In the genomic region with DNA sequence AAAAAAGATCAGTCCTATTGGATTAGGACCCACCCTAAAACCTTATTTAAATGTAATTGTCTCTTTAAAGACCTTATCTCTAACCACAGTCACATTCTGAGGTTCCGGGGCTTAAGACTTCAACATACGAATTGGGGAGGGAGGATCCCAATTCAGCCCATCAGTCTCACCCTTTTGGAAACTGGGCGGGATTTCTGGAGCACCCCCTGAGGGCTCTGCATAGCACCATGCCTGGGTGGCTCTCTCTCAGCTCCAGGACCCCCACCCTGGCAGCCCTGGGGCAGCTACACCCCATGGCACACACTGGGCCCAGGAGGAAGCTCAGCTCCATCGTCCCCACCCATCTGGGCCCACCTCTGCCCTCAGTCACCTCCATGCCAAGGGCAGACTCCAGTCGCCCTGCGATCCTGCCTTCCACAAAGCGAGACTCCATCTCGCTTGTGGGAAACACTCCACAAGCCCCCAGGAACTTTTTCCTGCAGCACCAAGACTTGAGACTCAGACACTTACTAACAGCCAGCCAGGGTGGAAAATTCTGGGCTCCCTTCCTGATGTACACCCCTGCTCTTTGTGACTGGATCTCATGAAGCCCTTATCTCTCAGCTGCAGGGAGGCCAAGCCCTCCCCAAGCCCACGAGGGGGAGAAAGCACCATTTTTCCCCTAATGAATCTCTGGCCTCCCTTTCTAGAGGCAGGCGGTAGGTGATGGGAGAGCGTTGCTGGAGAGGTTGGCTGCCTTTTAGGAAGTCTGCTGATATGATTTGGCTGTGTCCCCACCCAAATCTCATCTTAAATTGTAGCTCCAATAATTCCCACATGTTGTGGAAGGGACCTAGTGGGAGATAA, we compare ENCODE assay signal across 1 cellular context.
TF ChIP-seq lines count a peak whose summit lies in the region.

No MANE protein-coding gene starts in this region.

TF ChIP-seq in GM23338, 12 proteins besides CTCF, POLR2A, EP300 and RAD21:
- TF ChIP-seq, protein P1, sequence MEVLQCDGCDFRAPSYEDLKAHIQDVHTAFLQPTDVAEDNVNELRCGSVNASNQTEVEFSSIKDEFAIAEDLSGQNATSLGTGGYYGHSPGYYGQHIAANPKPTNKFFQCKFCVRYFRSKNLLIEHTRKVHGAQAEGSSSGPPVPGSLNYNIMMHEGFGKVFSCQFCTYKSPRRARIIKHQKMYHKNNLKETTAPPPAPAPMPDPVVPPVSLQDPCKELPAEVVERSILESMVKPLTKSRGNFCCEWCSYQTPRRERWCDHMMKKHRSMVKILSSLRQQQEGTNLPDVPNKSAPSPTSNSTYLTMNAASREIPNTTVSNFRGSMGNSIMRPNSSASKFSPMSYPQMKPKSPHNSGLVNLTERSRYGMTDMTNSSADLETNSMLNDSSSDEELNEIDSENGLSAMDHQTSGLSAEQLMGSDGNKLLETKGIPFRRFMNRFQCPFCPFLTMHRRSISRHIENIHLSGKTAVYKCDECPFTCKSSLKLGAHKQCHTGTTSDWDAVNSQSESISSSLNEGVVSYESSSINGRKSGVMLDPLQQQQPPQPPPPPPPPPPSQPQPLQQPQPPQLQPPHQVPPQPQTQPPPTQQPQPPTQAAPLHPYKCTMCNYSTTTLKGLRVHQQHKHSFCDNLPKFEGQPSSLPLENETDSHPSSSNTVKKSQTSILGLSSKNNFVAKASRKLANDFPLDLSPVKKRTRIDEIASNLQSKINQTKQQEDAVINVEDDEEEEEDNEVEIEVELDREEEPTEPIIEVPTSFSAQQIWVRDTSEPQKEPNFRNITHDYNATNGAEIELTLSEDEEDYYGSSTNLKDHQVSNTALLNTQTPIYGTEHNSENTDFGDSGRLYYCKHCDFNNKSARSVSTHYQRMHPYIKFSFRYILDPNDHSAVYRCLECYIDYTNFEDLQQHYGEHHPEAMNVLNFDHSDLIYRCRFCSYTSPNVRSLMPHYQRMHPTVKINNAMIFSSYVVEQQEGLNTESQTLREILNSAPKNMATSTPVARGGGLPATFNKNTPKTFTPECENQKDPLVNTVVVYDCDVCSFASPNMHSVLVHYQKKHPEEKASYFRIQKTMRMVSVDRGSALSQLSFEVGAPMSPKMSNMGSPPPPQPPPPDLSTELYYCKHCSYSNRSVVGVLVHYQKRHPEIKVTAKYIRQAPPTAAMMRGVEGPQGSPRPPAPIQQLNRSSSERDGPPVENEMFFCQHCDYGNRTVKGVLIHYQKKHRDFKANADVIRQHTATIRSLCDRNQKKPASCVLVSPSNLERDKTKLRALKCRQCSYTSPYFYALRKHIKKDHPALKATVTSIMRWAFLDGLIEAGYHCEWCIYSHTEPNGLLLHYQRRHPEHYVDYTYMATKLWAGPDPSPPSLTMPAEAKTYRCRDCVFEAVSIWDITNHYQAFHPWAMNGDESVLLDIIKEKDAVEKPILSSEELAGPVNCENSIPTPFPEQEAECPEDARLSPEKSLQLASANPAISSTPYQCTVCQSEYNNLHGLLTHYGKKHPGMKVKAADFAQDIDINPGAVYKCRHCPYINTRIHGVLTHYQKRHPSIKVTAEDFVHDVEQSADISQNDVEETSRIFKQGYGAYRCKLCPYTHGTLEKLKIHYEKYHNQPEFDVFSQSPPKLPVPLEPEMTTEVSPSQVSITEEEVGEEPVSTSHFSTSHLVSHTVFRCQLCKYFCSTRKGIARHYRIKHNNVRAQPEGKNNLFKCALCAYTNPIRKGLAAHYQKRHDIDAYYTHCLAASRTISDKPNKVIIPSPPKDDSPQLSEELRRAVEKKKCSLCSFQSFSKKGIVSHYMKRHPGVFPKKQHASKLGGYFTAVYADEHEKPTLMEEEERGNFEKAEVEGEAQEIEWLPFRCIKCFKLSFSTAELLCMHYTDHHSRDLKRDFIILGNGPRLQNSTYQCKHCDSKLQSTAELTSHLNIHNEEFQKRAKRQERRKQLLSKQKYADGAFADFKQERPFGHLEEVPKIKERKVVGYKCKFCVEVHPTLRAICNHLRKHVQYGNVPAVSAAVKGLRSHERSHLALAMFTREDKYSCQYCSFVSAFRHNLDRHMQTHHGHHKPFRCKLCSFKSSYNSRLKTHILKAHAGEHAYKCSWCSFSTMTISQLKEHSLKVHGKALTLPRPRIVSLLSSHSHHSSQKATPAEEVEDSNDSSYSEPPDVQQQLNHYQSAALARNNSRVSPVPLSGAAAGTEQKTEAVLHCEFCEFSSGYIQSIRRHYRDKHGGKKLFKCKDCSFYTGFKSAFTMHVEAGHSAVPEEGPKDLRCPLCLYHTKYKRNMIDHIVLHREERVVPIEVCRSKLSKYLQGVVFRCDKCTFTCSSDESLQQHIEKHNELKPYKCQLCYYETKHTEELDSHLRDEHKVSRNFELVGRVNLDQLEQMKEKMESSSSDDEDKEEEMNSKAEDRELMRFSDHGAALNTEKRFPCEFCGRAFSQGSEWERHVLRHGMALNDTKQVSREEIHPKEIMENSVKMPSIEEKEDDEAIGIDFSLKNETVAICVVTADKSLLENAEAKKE (CRISPR knock-in tag; IDR thresholded peaks at IDR 0.05): no peak
- no peak for TF ChIP-seq ZNF331 (CRISPR knock-in tag; IDR thresholded peaks at IDR 0.05; ENCODE audit: low read depth)
- no peak for TF ChIP-seq CREB1 (CRISPR knock-in tag; IDR thresholded peaks at IDR 0.05; ENCODE audit: low read depth)
- TF ChIP-seq, protein P2, sequence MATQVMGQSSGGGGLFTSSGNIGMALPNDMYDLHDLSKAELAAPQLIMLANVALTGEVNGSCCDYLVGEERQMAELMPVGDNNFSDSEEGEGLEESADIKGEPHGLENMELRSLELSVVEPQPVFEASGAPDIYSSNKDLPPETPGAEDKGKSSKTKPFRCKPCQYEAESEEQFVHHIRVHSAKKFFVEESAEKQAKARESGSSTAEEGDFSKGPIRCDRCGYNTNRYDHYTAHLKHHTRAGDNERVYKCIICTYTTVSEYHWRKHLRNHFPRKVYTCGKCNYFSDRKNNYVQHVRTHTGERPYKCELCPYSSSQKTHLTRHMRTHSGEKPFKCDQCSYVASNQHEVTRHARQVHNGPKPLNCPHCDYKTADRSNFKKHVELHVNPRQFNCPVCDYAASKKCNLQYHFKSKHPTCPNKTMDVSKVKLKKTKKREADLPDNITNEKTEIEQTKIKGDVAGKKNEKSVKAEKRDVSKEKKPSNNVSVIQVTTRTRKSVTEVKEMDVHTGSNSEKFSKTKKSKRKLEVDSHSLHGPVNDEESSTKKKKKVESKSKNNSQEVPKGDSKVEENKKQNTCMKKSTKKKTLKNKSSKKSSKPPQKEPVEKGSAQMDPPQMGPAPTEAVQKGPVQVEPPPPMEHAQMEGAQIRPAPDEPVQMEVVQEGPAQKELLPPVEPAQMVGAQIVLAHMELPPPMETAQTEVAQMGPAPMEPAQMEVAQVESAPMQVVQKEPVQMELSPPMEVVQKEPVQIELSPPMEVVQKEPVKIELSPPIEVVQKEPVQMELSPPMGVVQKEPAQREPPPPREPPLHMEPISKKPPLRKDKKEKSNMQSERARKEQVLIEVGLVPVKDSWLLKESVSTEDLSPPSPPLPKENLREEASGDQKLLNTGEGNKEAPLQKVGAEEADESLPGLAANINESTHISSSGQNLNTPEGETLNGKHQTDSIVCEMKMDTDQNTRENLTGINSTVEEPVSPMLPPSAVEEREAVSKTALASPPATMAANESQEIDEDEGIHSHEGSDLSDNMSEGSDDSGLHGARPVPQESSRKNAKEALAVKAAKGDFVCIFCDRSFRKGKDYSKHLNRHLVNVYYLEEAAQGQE (IDR thresholded peaks at IDR 0.05; ENCODE audit: unreplicated experiment): no peak
- no peak for TF ChIP-seq STAT1 (IDR thresholded peaks at IDR 0.05; ENCODE audit: unreplicated experiment)
- TF ChIP-seq ZNF114 (CRISPR knock-in tag; IDR thresholded peaks at IDR 0.05): no peak
- no peak for TF ChIP-seq EZH2phosphoT487 (IDR thresholded peaks at IDR 0.05; ENCODE audit: unreplicated experiment)
- TF ChIP-seq, protein P3, sequence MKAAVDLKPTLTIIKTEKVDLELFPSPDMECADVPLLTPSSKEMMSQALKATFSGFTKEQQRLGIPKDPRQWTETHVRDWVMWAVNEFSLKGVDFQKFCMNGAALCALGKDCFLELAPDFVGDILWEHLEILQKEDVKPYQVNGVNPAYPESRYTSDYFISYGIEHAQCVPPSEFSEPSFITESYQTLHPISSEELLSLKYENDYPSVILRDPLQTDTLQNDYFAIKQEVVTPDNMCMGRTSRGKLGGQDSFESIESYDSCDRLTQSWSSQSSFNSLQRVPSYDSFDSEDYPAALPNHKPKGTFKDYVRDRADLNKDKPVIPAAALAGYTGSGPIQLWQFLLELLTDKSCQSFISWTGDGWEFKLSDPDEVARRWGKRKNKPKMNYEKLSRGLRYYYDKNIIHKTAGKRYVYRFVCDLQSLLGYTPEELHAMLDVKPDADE (IDR thresholded peaks at IDR 0.05): no peak
- TF ChIP-seq EZH2 (IDR thresholded peaks at IDR 0.05; ENCODE audit: low read depth, unreplicated experiment): no peak
- TF ChIP-seq POLR2AphosphoS5 (IDR thresholded peaks at IDR 0.05; ENCODE audit: low read depth): no peak
- no peak for TF ChIP-seq NANOG (IDR thresholded peaks at IDR 0.05; ENCODE audit: borderline replicate concordance)
- TF ChIP-seq JUNB (IDR thresholded peaks at IDR 0.05; ENCODE audit: unreplicated experiment): no peak
